8 cellular contexts compared by ENCODE assay signal in genomic region chr13:111153279-111153976, GRCh38. TPM values are rescaled to one million over a fixed set of nuclear protein-coding genes. Genes with fewer than 3 reads are reported as not detected.
A peak's percentile ranks its signal among the peaks of the same experiment; 100 is the strongest.
DNase-seq lines count a peak whose midpoint lies in the region; ATAC-seq and TF ChIP-seq lines count a peak whose summit lies in the region.

No MANE protein-coding gene starts in this region.

- H4K20me1 ChIP-seq in OCI-LY7 (ENCODE audit: insufficient read depth, low read length) = peaks cover 8% of the 10 kb centered on the region; the same call in 1 of the 2 replicates

- H3K9ac ChIP-seq in mucosa of rectum (ENCODE audit: low read depth in 1 of 2, low read length in 2 of 2) = peak overlapping the region; percentile 82 to 97

- H3K79me2 ChIP-seq in OCI-LY7 (ENCODE audit: insufficient read depth, low read depth, low read length) = peaks cover 44% of the 10 kb centered on the region

- H3K4me3 ChIP-seq in OCI-LY7 (ENCODE audit: low read depth, low read length, poor library complexity, severe bottlenecking) (peak overlapping the region; percentile 83), epithelial cell of proximal tubule (ENCODE audit: low read depth, low read length) (peak overlapping the region; percentile 72), mucosa of rectum (ENCODE audit: low read length in 2 of 2) (peak overlapping the region; percentile 89 to 95)

- POLR2A ChIA-PET in OCI-LY7 (lab: Charles Lee) = no interaction called here

- intact Hi-C loops in OCI-LY7 (cut with micrococcal nuclease; ENCODE audit: unreplicated experiment) = loop anchor here (2.0 to 10.0 kb wide), 2 partner anchors 31 to 79 kb away; no protein-coding TSS in a partner anchor

- H3K36me3 ChIP-seq in OCI-LY7 (ENCODE audit: insufficient read depth, low read length) (peaks cover 9% of the 10 kb centered on the region), mucosa of rectum (ENCODE audit: control insufficient read depth in 2 of 2, insufficient read depth in 2 of 2, low read length in 2 of 2) (peaks cover 0 to 3% of the 10 kb centered on the region in 2 donors)

- H3K9me2 ChIP-seq in OCI-LY7 (ENCODE audit: insufficient read depth, low read length) = no peaks in the 10 kb centered on the region

- no peaks in the 10 kb centered on the region for H3K9me3 ChIP-seq in OCI-LY7 (ENCODE audit: low read length)
- H3K9me3 ChIP-seq in mucosa of rectum (ENCODE audit: control insufficient read depth in 2 of 2, low read length in 2 of 2) = no peaks in the 10 kb centered on the region

- ATAC-seq in GM21526 (IDR thresholded peaks at IDR 0.05; ENCODE audit: low FRiP score, unreplicated experiment) = peak; percentile 90

- peak overlapping the region; percentile 97 for H3K4me2 ChIP-seq in OCI-LY7 (ENCODE audit: low read length)

- no TSS peak for BruUV-seq in OCI-LY7 (replicated peaks; lab: Mats Ljungman, UMichigan)

- CTCF ChIA-PET in OCI-LY7 (lab: Charles Lee; ENCODE audit: unreplicated experiment) = no interaction called here

- H3K4me1 ChIP-seq in OCI-LY7 (ENCODE audit: insufficient read depth, low read length, poor library complexity, severe bottlenecking) (peaks cover 17% of the 10 kb centered on the region), mucosa of rectum (ENCODE audit: control insufficient read depth in 2 of 2, insufficient read depth in 2 of 2, low read length in 2 of 2) (peaks cover 16 to 21% of the 10 kb centered on the region in 2 donors)

- H2AFZ ChIP-seq in OCI-LY7 (ENCODE audit: low read length) = peak overlapping the region; percentile 60; the same call in 1 of the 2 replicates

- H3K27me3 ChIP-seq in mucosa of rectum (ENCODE audit: control insufficient read depth in 2 of 2, insufficient read depth in 2 of 2, low read length in 2 of 2) = no peaks in the 10 kb centered on the region

- peak overlapping the region; percentile 69 for H3K27ac ChIP-seq in OCI-LY7 (ENCODE audit: low read depth, low read length, poor library complexity, severe bottlenecking)
- H3K27ac ChIP-seq in mucosa of rectum (ENCODE audit: low read depth in 2 of 2, low read length in 2 of 2) = peak overlapping the region; percentile 97 to 99

- DNase-seq in DMS114 treated with DMSO at 0.1 percent for 48 hours (lab: John Stamatoyannopoulos, UW; ENCODE audit: unreplicated experiment) = peak; percentile 61
- peak; percentile 91 for DNase-seq in HuH-7 (ENCODE audit: low spot score)
- peak; percentile 81 for DNase-seq in OCI-LY7 (ENCODE audit: low spot score)
- peak; percentile 95 for DNase-seq in activated T-cell treated with anti-CD3 and anti-CD28 coated beads for 48 hours (ENCODE audit: low read depth)
- DNase-seq in epithelial cell of proximal tubule (ENCODE audit: low read depth) = no peak
- peak; percentile 89 to 93 for DNase-seq in stimulated activated CD8-positive, alpha-beta memory T cell treated with anti-CD3 and anti-CD28 coated beads, Interleukin-4, amount 100 ng/mL, for 4 hours (ENCODE audit: low read depth in 2 of 2, low spot score in 1 of 2)

- no peak for TF ChIP-seq CTCF in OCI-LY7 (conservative IDR thresholded peaks at IDR 0.05; ENCODE audit: low read length)
- peak; percentile 1 for TF ChIP-seq CTCF in epithelial cell of proximal tubule (conservative IDR thresholded peaks at IDR 0.05; ENCODE audit: low read depth, low read length)

RNA-seq across cellular contexts. Expression of gene ARHGEF7, which starts 38.3 kb away (rescaled TPM):
- 36.3 and 39.5 TPM in 2 replicates for total RNA-seq in OCI-LY7 (2014; rRNA removed; shearing (Covaris generic))
- total RNA-seq in OCI-LY7 (2022) (51.3 and 60.8 TPM in 2 replicates), epithelial cell of proximal tubule (18.2 and 21.9 TPM in 2 replicates)
